Comparison of ENCODE assay signal across 28 cellular contexts in the genomic region with DNA sequence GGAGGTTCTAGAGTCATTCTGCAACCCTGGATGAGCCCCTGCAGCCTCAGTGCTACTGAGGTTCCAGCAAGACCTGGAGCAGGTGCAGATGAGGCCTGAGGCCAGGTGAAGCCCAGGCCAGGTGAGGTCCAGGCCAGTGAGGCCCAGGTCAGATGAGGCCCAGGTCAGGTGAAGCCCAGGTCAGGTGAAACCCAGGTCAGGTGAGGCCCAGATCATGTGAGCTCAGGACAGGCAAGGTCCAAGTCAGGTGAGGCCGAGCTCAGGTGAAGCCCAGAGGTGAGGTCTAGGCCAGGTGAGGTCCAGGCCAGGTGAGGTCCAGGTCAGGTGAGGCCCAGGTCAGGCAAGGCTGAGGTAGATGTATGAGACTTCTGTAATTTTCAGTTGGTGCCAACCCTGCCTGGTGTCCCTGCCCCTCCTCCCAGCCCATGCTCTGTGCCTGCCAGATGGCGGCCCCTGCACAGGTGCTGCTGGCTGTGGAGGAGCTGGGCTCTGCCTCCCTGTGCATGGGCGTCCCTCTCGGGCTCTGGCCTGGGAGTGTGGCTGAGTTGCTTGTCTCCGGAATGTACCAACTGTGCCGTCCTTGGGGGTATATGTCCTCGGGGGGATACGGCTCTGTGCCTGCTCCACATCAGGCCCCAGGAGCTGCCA.
DNase-seq lines count a peak whose midpoint lies in the region; ATAC-seq and TF ChIP-seq lines count a peak whose summit lies in the region.
"Had no signal": no experiment of that assay in that cellular context is flagged by ENCODE, and none has a peak within 500 bp of the region (broad histone marks: within the 10 kb centered on the region; RNA-seq: fewer than 3 reads in every experiment).

No MANE protein-coding gene starts in this region.

- no peak for ATAC-seq in left lung
- ATAC-seq in stimulated activated naive B cell treated with anti-CD40 and anti-IgM and Interleukin-4, amounts not matched to agents 10 μg/mL and 1 μg/mL and 100 μg/mL, for 72 hours (replicated peaks), result no peak
- no peak for ATAC-seq in HG03025 (IDR thresholded peaks at IDR 0.05; ENCODE audit: low FRiP score, unreplicated experiment)
- ATAC-seq: heart right ventricle, left colon, natural killer cell had no signal

- intact Hi-C loops in left lung (cut with DNase I), result no loop called here

- H3K36me3 ChIP-seq in left lung, result no peaks in the 10 kb centered on the region
- H3K36me3 ChIP-seq: breast epithelium, esophagus squamous epithelium, heart right ventricle had no signal

- no peaks in the 10 kb centered on the region for H3K27me3 Mint-ChIP-seq in stimulated activated naive B cell treated with anti-CD40 and anti-IgM and Interleukin-4, amounts not matched to agents 10 μg/mL and 1 μg/mL and 100 μg/mL, for 72 hours

- H3K9me3 ChIP-seq in left lung, result peaks cover 0 to 15% of the 10 kb centered on the region in 2 donors
- H3K9me3 ChIP-seq: esophagus squamous epithelium had no signal

- peak overlapping the region; percentile 89 for H3K27ac Mint-ChIP-seq in stimulated activated naive B cell treated with anti-CD40 and anti-IgM and Interleukin-4, amounts not matched to agents 10 μg/mL and 1 μg/mL and 100 μg/mL, for 72 hours
- H3K27ac Mint-ChIP-seq: activated naive CD4-positive, alpha-beta T cell treated with anti-CD3 and anti-CD28 coated beads, Interleukin-2, amount 50 U/mL, for 24 hours; CD4-positive, CD25-positive, alpha-beta regulatory T cell; endodermal cell; natural killer cell had no signal

- H3K4me3 Mint-ChIP-seq in stimulated activated naive B cell treated with anti-CD40 and anti-IgM and Interleukin-4, amounts not matched to agents 10 μg/mL and 1 μg/mL and 100 μg/mL, for 72 hours, result peak overlapping the region; percentile 52 to 59
- H3K4me3 Mint-ChIP-seq: activated naive CD4-positive, alpha-beta T cell treated with anti-CD3 and anti-CD28 coated beads, Interleukin-2, amount 50 U/mL, for 24 hours; CD4-positive, CD25-positive, alpha-beta regulatory T cell; endodermal cell; natural killer cell had no signal

- no peak overlapping the region for H3K4me3 ChIP-seq in left lung
- H3K4me3 ChIP-seq: breast epithelium, coronary artery, esophagus squamous epithelium, heart right ventricle, smooth muscle cell had no signal

- DNase-seq in activated CD8-positive, alpha-beta memory T cell treated with anti-CD3 and anti-CD28 coated beads, Interleukin-2, amount 50 U/mL, for 4 hours, result peak; percentile 3
- no peak for DNase-seq in activated CD8-positive, alpha-beta memory T cell treated with anti-CD3 and anti-CD28 coated beads for 24 hours
- peak; percentile 73 for DNase-seq in NCI-H2171 treated with DMSO at 0.1 percent for 48 hours (lab: John Stamatoyannopoulos, UW)
- DNase-seq in left lung, result peak; percentile 25 to 61
- no peak for DNase-seq in stimulated activated naive B cell treated with anti-CD40 and anti-IgM and Interleukin-4, amounts not matched to agents 10 μg/mL and 1 μg/mL and 100 μg/mL, for 72 hours
- DNase-seq in RKO (ENCODE audit: low spot score), result no peak
- no peak for DNase-seq in ecto neural progenitor cell (ENCODE audit: low spot score)
- DNase-seq: activated CD4-positive, alpha-beta T cell treated with anti-CD3 and anti-CD28 coated beads, Interleukin-2, amount 50 U/mL, for 4 hours; activated CD8-positive, alpha-beta memory T cell treated with anti-CD3 and anti-CD28 coated beads, Interleukin-2, amount 50 U/mL, for 48 hours; amygdala; CD4-positive, CD25-positive, alpha-beta regulatory T cell; endodermal cell; esophagus squamous epithelium; foreskin melanocyte; GOT3; left colon; natural killer cell; NCI-H1048; NCI-H187 treated with DMSO at 0.1 percent for 48 hours; NCI-H2227 treated with DMSO at 0.1 percent for 48 hours; occipital lobe had no signal

- H3K27me3 ChIP-seq in left lung, result peaks cover 0 to 29% of the 10 kb centered on the region in 2 donors
- H3K27me3 ChIP-seq: breast epithelium, esophagus squamous epithelium had no signal

- TF ChIP-seq CTCF in left lung (IDR thresholded peaks at IDR 0.05), result no peak

- H3K4me1 Mint-ChIP-seq in stimulated activated naive B cell treated with anti-CD40 and anti-IgM and Interleukin-4, amounts not matched to agents 10 μg/mL and 1 μg/mL and 100 μg/mL, for 72 hours, result peaks cover 7 to 29% of the 10 kb centered on the region in 2 donors
- H3K4me1 Mint-ChIP-seq: activated naive CD4-positive, alpha-beta T cell treated with anti-CD3 and anti-CD28 coated beads, Interleukin-2, amount 50 U/mL, for 24 hours; endodermal cell; natural killer cell had no signal

- no peak overlapping the region for H3K27ac ChIP-seq in left lung
- H3K27ac ChIP-seq: 22Rv1, breast epithelium, coronary artery, esophagus squamous epithelium, heart right ventricle had no signal

- H3K4me1 ChIP-seq in left lung, result no peaks in the 10 kb centered on the region
- H3K4me1 ChIP-seq: breast epithelium, esophagus squamous epithelium, heart right ventricle had no signal

- H3K9me3 Mint-ChIP-seq in stimulated activated naive B cell treated with anti-CD40 and anti-IgM and Interleukin-4, amounts not matched to agents 10 μg/mL and 1 μg/mL and 100 μg/mL, for 72 hours, result peaks cover 2 to 3% of the 10 kb centered on the region in 2 donors
- H3K9me3 Mint-ChIP-seq: activated naive CD4-positive, alpha-beta T cell treated with anti-CD3 and anti-CD28 coated beads, Interleukin-2, amount 50 U/mL, for 24 hours; natural killer cell had no signal

- peaks cover 31 to 36% of the 10 kb centered on the region in 2 donors for H3K36me3 Mint-ChIP-seq in stimulated activated naive B cell treated with anti-CD40 and anti-IgM and Interleukin-4, amounts not matched to agents 10 μg/mL and 1 μg/mL and 100 μg/mL, for 72 hours
- H3K36me3 Mint-ChIP-seq: CD4-positive, CD25-positive, alpha-beta regulatory T cell; natural killer cell had no signal

Comparison
In these comparisons a context has a peak if more than half of its experiments do, and no peak if none do; other contexts are left out.
1. DNase-seq: peak in activated CD8-positive, alpha-beta memory T cell treated with anti-CD3 and anti-CD28 coated beads, Interleukin-2, amount 50 U/mL, for 4 hours (single experiment), NCI-H2171 treated with DMSO at 0.1 percent for 48 hours (single experiment) and left lung (2 of 2); none in activated CD8-positive, alpha-beta memory T cell treated with anti-CD3 and anti-CD28 coated beads for 24 hours (single experiment), stimulated activated naive B cell treated with anti-CD40 and anti-IgM and Interleukin-4, amounts not matched to agents 10 μg/mL and 1 μg/mL and 100 μg/mL, for 72 hours (single experiment), RKO (single experiment) and ecto neural progenitor cell (single experiment).